Comparison of ENCODE assay signal across 9 cellular contexts in the genomic region with DNA sequence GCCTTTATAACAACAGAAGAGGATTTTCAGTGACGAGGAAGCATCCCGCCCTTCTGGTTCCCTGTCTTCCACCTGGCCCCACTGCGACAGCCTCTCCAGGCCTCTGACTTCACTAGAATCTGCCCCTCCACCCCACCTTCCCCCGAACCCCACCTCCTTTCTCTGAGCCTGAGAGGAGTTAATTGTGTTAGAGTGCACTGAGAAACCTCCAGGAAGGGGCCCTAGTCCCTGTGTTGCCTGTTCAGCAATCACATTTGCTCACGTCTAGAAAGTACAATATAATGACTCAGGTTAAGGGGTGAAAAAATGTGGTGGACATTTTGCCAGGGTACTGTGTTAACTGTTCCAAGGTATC. TPM values are rescaled to one million over a fixed set of nuclear protein-coding genes. Genes with fewer than 3 reads are reported as not detected.
DNase-seq lines count a peak whose midpoint lies in the region; ATAC-seq and TF ChIP-seq lines count a peak whose summit lies in the region.
"Had no signal": no experiment of that assay in that cellular context is flagged by ENCODE, and none has a peak within 500 bp of the region (broad histone marks: within the 10 kb centered on the region; RNA-seq: fewer than 3 reads in every experiment).

No MANE protein-coding gene starts in this region.

- 33 to 42% methylated on average over 1 to 5 of the region's 5 CpGs for WGBS in upper lobe of left lung, 2 donors

- intact Hi-C loops in Right ventricle myocardium inferior (cut with DNase I) (no loop called here), left lung (cut with DNase I) (no loop called here)

- TF ChIP-seq EP300 in upper lobe of left lung (IDR thresholded peaks at IDR 0.05), result no peak

- H3K9me3 ChIP-seq in cardiac muscle cell (ENCODE audit: low read depth) (no peaks in the 10 kb centered on the region), WERI-Rb-1 (ENCODE audit: severe bottlenecking) (no peaks in the 10 kb centered on the region), left lung (no peaks in the 10 kb centered on the region), upper lobe of left lung (no peaks in the 10 kb centered on the region)

- in situ Hi-C loops in ACHN (cut with HindIII; ENCODE audit: low pct_ligation_motif_present, low pct_unique_long_range_greater_than_20kb, low sequenced_read_pairs), result no loop called here

- DNase-seq in cardiac muscle cell (ENCODE audit: low read depth in 1 of 2, low spot score in 1 of 2) (peak in 1 of 2 donors; percentile 44), Right ventricle myocardium inferior (ENCODE audit: missing footprints) (no peak), WERI-Rb-1 (peak; percentile 47), left lung (no peak), upper lobe of left lung (peak in 1 of 2 donors; percentile 49), hypothalamus (lab: John Stamatoyannopoulos, UW) (no peak), HUDEP-2 (lab: John Stamatoyannopoulos, UW; ENCODE audit: unreplicated experiment in 76 of 76) (no peak), ACHN (no peak)
- DNase-seq: islet precursor cell had no signal

- no peaks in the 10 kb centered on the region for H3K36me3 ChIP-seq in cardiac muscle cell
- no peaks in the 10 kb centered on the region for H3K36me3 ChIP-seq in WERI-Rb-1
- H3K36me3 ChIP-seq in left lung, result no peaks in the 10 kb centered on the region
- no peaks in the 10 kb centered on the region for H3K36me3 ChIP-seq in upper lobe of left lung

- ATAC-seq in Right ventricle myocardium inferior, result no peak
- ATAC-seq in left lung, result peak; percentile 73
- peak in 1 of 2 donors; percentile 35 for ATAC-seq in upper lobe of left lung (ENCODE audit: low FRiP score in 2 of 2)

- H3K4me1 ChIP-seq in cardiac muscle cell (ENCODE audit: low read depth), result peaks cover 24% of the 10 kb centered on the region
- peaks cover 12 to 95% of the 10 kb centered on the region in 2 donors for H3K4me1 ChIP-seq in left lung
- peaks cover 32 to 60% (median 49%) of the 10 kb centered on the region in 4 donors for H3K4me1 ChIP-seq in upper lobe of left lung

- H3K27ac ChIP-seq in cardiac muscle cell, result peak overlapping the region; percentile 85
- peak overlapping the region; percentile 44 for H3K27ac ChIP-seq in WERI-Rb-1
- H3K27ac ChIP-seq in left lung, result peak overlapping the region in 1 of 2 donors; percentile 82
- peak overlapping the region; percentile 55 to 78 (median 68) for H3K27ac ChIP-seq in upper lobe of left lung

- TF ChIP-seq POLR2A in upper lobe of left lung (IDR thresholded peaks at IDR 0.05), result no peak

- H3K27me3 ChIP-seq in cardiac muscle cell, result no peaks in the 10 kb centered on the region
- no peaks in the 10 kb centered on the region for H3K27me3 ChIP-seq in WERI-Rb-1 (ENCODE audit: insufficient read depth, low read depth, severe bottlenecking)
- H3K27me3 ChIP-seq in left lung, result no peaks in the 10 kb centered on the region
- no peaks in the 10 kb centered on the region for H3K27me3 ChIP-seq in upper lobe of left lung

- TF ChIP-seq CTCF in cardiac muscle cell (IDR thresholded peaks at IDR 0.05; ENCODE audit: low read depth, low read length) (no peak), WERI-Rb-1 (IDR thresholded peaks at IDR 0.05; ENCODE audit: low read depth, low read length) (no peak), left lung (IDR thresholded peaks at IDR 0.05) (no peak), upper lobe of left lung (IDR thresholded peaks at IDR 0.05) (no peak)

- no peak overlapping the region for H3K4me3 ChIP-seq in cardiac muscle cell
- no peak overlapping the region; the same call in 1 of the 2 replicates for H3K4me3 ChIP-seq in WERI-Rb-1 (ENCODE audit: low read depth, low read length)
- H3K4me3 ChIP-seq in left lung, result no peak overlapping the region
- no peak overlapping the region for H3K4me3 ChIP-seq in upper lobe of left lung

RNA-seq across cellular contexts. Expression of a gene that starts 38.8 kb away (rescaled TPM):
- total RNA-seq in cardiac muscle cell (10.5 and 12.4 TPM in 2 replicates), Right ventricle myocardium inferior (7.2 TPM), left lung (10 to 100 TPM; 42.2 to 63.5 TPM), upper lobe of left lung (10 to 100 TPM; 17.9 to 50.4 (median 32.9) TPM)
- polyA plus RNA-seq in cardiac muscle cell, result 8.9 and 12.2 TPM in 2 replicates
